25 cellular contexts compared by ENCODE assay signal in genomic region chr6:106154326-106154725, GRCh38.
"Had no signal": no experiment of that assay in that cellular context is flagged by ENCODE, and none has a peak within 500 bp of the region (broad histone marks: within the 10 kb centered on the region; RNA-seq: fewer than 3 reads in every experiment).

No MANE protein-coding gene starts in this region.

- H3K27me3 Mint-ChIP-seq: stimulated activated memory B cell treated with anti-CD40 and anti-IgM and Interleukin-4, amounts not matched to agents 10 μg/mL and 1 μg/mL and 100 μg/mL, for 72 hours had no signal

- H3K27me3 ChIP-seq: gastroesophageal sphincter, neural progenitor cell, sigmoid colon, tibial nerve, upper lobe of left lung had no signal

- H3K9ac ChIP-seq: neural progenitor cell had no signal

- H3K36me3 ChIP-seq: gastroesophageal sphincter, heart right ventricle, neural progenitor cell, prostate gland, sigmoid colon, thoracic aorta, tibial nerve, upper lobe of left lung had no signal

- H2AFZ ChIP-seq: neural progenitor cell had no signal

- H3K36me3 Mint-ChIP-seq: neural progenitor cell; stimulated activated memory B cell treated with anti-CD40 and anti-IgM and Interleukin-4, amounts not matched to agents 10 μg/mL and 1 μg/mL and 100 μg/mL, for 72 hours had no signal

- H3K4me3 Mint-ChIP-seq: naive thymus-derived CD4-positive, alpha-beta T cell; nephron; neural progenitor cell; stimulated activated memory B cell treated with anti-CD40 and anti-IgM and Interleukin-4, amounts not matched to agents 10 μg/mL and 1 μg/mL and 100 μg/mL, for 72 hours had no signal

- H3K4me3 ChIP-seq: coronary artery, gastroesophageal sphincter, heart right ventricle, lung, neural progenitor cell, prostate gland, sigmoid colon, thoracic aorta, tibial nerve, upper lobe of left lung had no signal

- H3K4me1 ChIP-seq: gastroesophageal sphincter, prostate gland, sigmoid colon, upper lobe of left lung had no signal

- ATAC-seq: gastroesophageal sphincter; heart right ventricle; left lobe of liver; naive thymus-derived CD4-positive, alpha-beta T cell; right cardiac atrium; stimulated activated memory B cell treated with anti-CD40 and anti-IgM and Interleukin-4, amounts not matched to agents 10 μg/mL and 1 μg/mL and 100 μg/mL, for 72 hours; stimulated activated naive CD8-positive, alpha-beta T cell treated with anti-CD3 and anti-CD28 coated beads, Interleukin-15, Interleukin-2, amounts not matched to agents 100 U/mL and 50 U/mL, for 24 hours had no signal

- H3K9me3 Mint-ChIP-seq: neural progenitor cell had no signal

- H3K27ac ChIP-seq: coronary artery, gastroesophageal sphincter, heart right ventricle, neural progenitor cell, prostate gland, sigmoid colon, thoracic aorta, tibial nerve, upper lobe of left lung had no signal

- H3K27ac Mint-ChIP-seq: naive thymus-derived CD4-positive, alpha-beta T cell; nephron; neural progenitor cell; stimulated activated memory B cell treated with anti-CD40 and anti-IgM and Interleukin-4, amounts not matched to agents 10 μg/mL and 1 μg/mL and 100 μg/mL, for 72 hours had no signal

- H3K9me3 ChIP-seq: gastroesophageal sphincter, heart right ventricle, prostate gland, sigmoid colon, thoracic aorta, tibial nerve, upper lobe of left lung had no signal

- DNase-seq: dermis blood vessel endothelial cell; effector memory CD4-positive, alpha-beta T cell; foreskin fibroblast; heart right ventricle; hippocampal formation; kidney; mesenchymal stem cell; midbrain; naive thymus-derived CD4-positive, alpha-beta T cell; right cardiac atrium; sigmoid colon; stimulated activated CD4-positive, alpha-beta T cell treated with anti-CD3 and anti-CD28 coated beads, Interleukin-4, amount 100 ng/mL, for 4 hours; stimulated activated naive CD8-positive, alpha-beta T cell treated with anti-CD3 and anti-CD28 coated beads, Interleukin-15, Interleukin-2, amounts not matched to agents 100 U/mL and 50 U/mL, for 24 hours; substantia nigra had no signal
